Comparison of ENCODE assay signal across 13 cellular contexts in genomic region chr4:55768291-55768690, GRCh38. TPM values are rescaled to one million over a fixed set of nuclear protein-coding genes. Genes with fewer than 3 reads are reported as not detected.
DNase-seq lines count a peak whose midpoint lies in the region; ATAC-seq, FAIRE-seq and TF ChIP-seq lines count a peak whose summit lies in the region.
"Had no signal": no experiment of that assay in that cellular context is flagged by ENCODE, and none has a peak within 500 bp of the region (broad histone marks: within the 10 kb centered on the region; RNA-seq: fewer than 3 reads in every experiment).

No MANE protein-coding gene starts in this region.

- no TSS peak for BruUV-seq in HepG2 (replicated peaks; lab: Mats Ljungman, UMichigan)

- TF ChIP-seq EP300 in HepG2 (IDR thresholded peaks at IDR 0.05; ENCODE audit: low read depth in 2 of 2, low read length in 2 of 2) (no peak), HepG2 (CRISPR knock-in tag; IDR thresholded peaks at IDR 0.05; ENCODE audit: borderline replicate concordance) (no peak)

- no peaks in the 10 kb centered on the region for H3K36me3 Mint-ChIP-seq in WTC11
- H3K36me3 Mint-ChIP-seq in glutamatergic neuron (ENCODE audit: unreplicated experiment), result no peaks in the 10 kb centered on the region

- H3K4me3 ChIP-seq in HepG2 (replicated peaks in 1 of 3; ENCODE audit: insufficient read depth in 1 of 3, low read depth in 2 of 3, low read length in 3 of 3) (no peak overlapping the region), right lobe of liver (no peak overlapping the region)
- H3K4me3 ChIP-seq: ascending aorta had no signal

- H3K9ac ChIP-seq in HepG2 (ENCODE audit: insufficient read depth, low read depth, low read length), result no peak overlapping the region
- H3K9ac ChIP-seq: parathyroid adenoma had no signal

- H3K4me3 Mint-ChIP-seq in WTC11 (no peak overlapping the region), glutamatergic neuron (ENCODE audit: unreplicated experiment) (no peak overlapping the region)
- H3K4me3 Mint-ChIP-seq: activated CD8-positive, alpha-beta T cell treated with anti-CD3 and anti-CD28 coated beads, Interleukin-2, amount 10 ng/mL, durations not matched to agents 7 days and 5 days had no signal

- no peak for TF ChIP-seq POLR2A in HepG2 (IDR thresholded peaks at IDR 0.05; ENCODE audit: insufficient read depth in 1 of 2, low read depth in 2 of 2, low read length in 2 of 2)
- TF ChIP-seq POLR2A in right lobe of liver (IDR thresholded peaks at IDR 0.05), result no peak

- TF ChIP-seq RAD21 in HepG2 (CRISPR knock-in tag; IDR thresholded peaks at IDR 0.05), result no peak

- H3K36me3 ChIP-seq in HepG2 (replicated peaks in 1 of 2; ENCODE audit: control insufficient read depth in 1 of 2, insufficient read depth in 2 of 2, low read length in 2 of 2) (no peaks in the 10 kb centered on the region), right lobe of liver (no peaks in the 10 kb centered on the region)
- H3K36me3 ChIP-seq: ascending aorta had no signal

- H3K4me2 ChIP-seq in HepG2 (ENCODE audit: low read depth, low read length), result no peak overlapping the region

- in situ Hi-C loops in HepG2 (cut with HindIII; ENCODE audit: extremely low pct_ligation_motif_present, low pct_unique_long_range_greater_than_20kb), result no loop called here

- H3K9me3 Mint-ChIP-seq in WTC11 (0 out of 2 replicates have a peak, but pooled peaks cover 3% of the 10 kb centered on the region), glutamatergic neuron (ENCODE audit: unreplicated experiment) (no peaks in the 10 kb centered on the region)

- FAIRE-seq in HepG2 (lab: Jason Lieb, UNC), result no peak

- no peak overlapping the region for H3K27ac Mint-ChIP-seq in WTC11
- H3K27ac Mint-ChIP-seq in glutamatergic neuron (ENCODE audit: unreplicated experiment), result peak overlapping the region; percentile 72
- H3K27ac Mint-ChIP-seq: activated CD8-positive, alpha-beta T cell treated with anti-CD3 and anti-CD28 coated beads, Interleukin-2, amount 10 ng/mL, durations not matched to agents 7 days and 5 days had no signal

- no peak overlapping the region for H2AFZ ChIP-seq in HepG2 (ENCODE audit: low read length)
- H2AFZ ChIP-seq: parathyroid adenoma had no signal

- H3K27me3 Mint-ChIP-seq in WTC11 (ENCODE audit: low read depth) (no peaks in the 10 kb centered on the region), glutamatergic neuron (ENCODE audit: unreplicated experiment) (no peaks in the 10 kb centered on the region)

- CTCF ChIA-PET in HepG2 (lab: Yijun Ruan, JAX; ENCODE audit: low intra/inter-chr PET ratio, low total read pairs), result no interaction called here
- CTCF ChIA-PET in WTC11 (lab: Charles Lee), result interaction anchor here (1.0 kb wide), 1 partner anchor 222 kb away, joined by 3 read pairs; no protein-coding TSS in a partner anchor

- H3K9me3 ChIP-seq in HepG2 (ENCODE audit: low read length), result no peaks in the 10 kb centered on the region
- no peaks in the 10 kb centered on the region for H3K9me3 ChIP-seq in right lobe of liver
- H3K9me3 ChIP-seq: ascending aorta had no signal

- DNase-seq in HepG2 (ENCODE audit: low spot score) (peak; percentile 20), right lobe of liver (no peak), WTC11 (ENCODE audit: low spot score) (no peak), glutamatergic neuron (no peak)
- DNase-seq in activated CD8-positive, alpha-beta memory T cell treated with anti-CD3 and anti-CD28 coated beads for 24 hours, result no peak
- DNase-seq: activated CD8-positive, alpha-beta T cell treated with anti-CD3 and anti-CD28 coated beads, Interleukin-2, amount 10 ng/mL, durations not matched to agents 7 days and 5 days; NCI-H146; SIG-M5 had no signal

- no peaks in the 10 kb centered on the region for H3K79me2 ChIP-seq in HepG2 (ENCODE audit: insufficient read depth, low read length)
- H3K79me2 ChIP-seq: parathyroid adenoma had no signal

- H3K27ac ChIP-seq in HepG2 (ENCODE audit: extremely low read length, insufficient read depth, low read length) (no peak overlapping the region), right lobe of liver (no peak overlapping the region)
- H3K27ac ChIP-seq: ascending aorta, parathyroid adenoma had no signal

- H3K4me1 ChIP-seq in HepG2 (ENCODE audit: insufficient read depth, low read length) (no peaks in the 10 kb centered on the region), right lobe of liver (no peaks in the 10 kb centered on the region)
- H3K4me1 ChIP-seq: ascending aorta, parathyroid adenoma had no signal

- peaks cover 15% of the 10 kb centered on the region for H3K4me1 Mint-ChIP-seq in WTC11
- H3K4me1 Mint-ChIP-seq in glutamatergic neuron (ENCODE audit: low read depth, unreplicated experiment), result peaks cover 7% of the 10 kb centered on the region

- POLR2A ChIA-PET in HepG2 (lab: Yijun Ruan, JAX) (no interaction called here), WTC11 (lab: Charles Lee) (no interaction called here)

- 0% methylated on average over 3 of the region's 3 CpGs for WGBS in HepG2 (ENCODE audit: low lambda C conversion rate)
- 62% methylated on average over 3 of the region's 3 CpGs for WGBS in right lobe of liver (ENCODE audit: insufficient coverage, low coverage, low lambda C conversion rate, missing lambda C conversion rate)

- H4K20me1 ChIP-seq in HepG2 (ENCODE audit: insufficient read depth, low read length), result no peaks in the 10 kb centered on the region

- ATAC-seq in HepG2 (no peak), right lobe of liver (no peak), WTC11 (peak; percentile 82), GM21825 (IDR thresholded peaks at IDR 0.05; ENCODE audit: unreplicated experiment) (no peak), GM21619 (IDR thresholded peaks at IDR 0.05; ENCODE audit: unreplicated experiment) (no peak), HG03196 (IDR thresholded peaks at IDR 0.05; ENCODE audit: unreplicated experiment) (no peak)
- ATAC-seq: activated CD8-positive, alpha-beta T cell treated with anti-CD3 and anti-CD28 coated beads, Interleukin-2, amount 10 ng/mL, durations not matched to agents 7 days and 5 days had no signal

- intact Hi-C loops in HepG2 (cut with micrococcal nuclease; ENCODE audit: unreplicated experiment), result no loop called here
- intact Hi-C loops in right lobe of liver (cut with DNase I), result no loop called here

- H3K27me3 ChIP-seq in HepG2 (ENCODE audit: control insufficient read depth in 1 of 2, insufficient read depth in 2 of 2, low read length in 2 of 2) (no peaks in the 10 kb centered on the region), right lobe of liver (no peaks in the 10 kb centered on the region)
- H3K27me3 ChIP-seq: ascending aorta had no signal

- TF ChIP-seq CTCF in HepG2 (CRISPR knock-in tag; IDR thresholded peaks at IDR 0.05), result no peak
- no peak for TF ChIP-seq CTCF in right lobe of liver (IDR thresholded peaks at IDR 0.05)
- TF ChIP-seq CTCF in WTC11 (IDR thresholded peaks at IDR 0.05), result no peak
- no peak for TF ChIP-seq CTCF in glutamatergic neuron (IDR thresholded peaks at IDR 0.05; ENCODE audit: partially characterized antibody, unreplicated experiment)

TF ChIP-seq in HepG2, 621 proteins besides CTCF, POLR2A, EP300 and RAD21 (continues in another document):
- TF ChIP-seq ZNF83 (CRISPR knock-in tag; IDR thresholded peaks at IDR 0.05; ENCODE audit: borderline replicate concordance) (no peak), ZBTB7A (CRISPR knock-in tag; IDR thresholded peaks at IDR 0.05) (no peak), ZNF567 (CRISPR knock-in tag; IDR thresholded peaks at IDR 0.05; ENCODE audit: borderline replicate concordance) (no peak), ZNF766 (CRISPR knock-in tag; IDR thresholded peaks at IDR 0.05; ENCODE audit: borderline replicate concordance) (no peak), SAP130 (CRISPR knock-in tag; IDR thresholded peaks at IDR 0.05; ENCODE audit: low read depth) (no peak)

TF ChIP-seq in WTC11, 78 proteins besides CTCF, POLR2A, EP300 and RAD21:
- TF ChIP-seq GABPB1 (CRISPR knock-in tag; IDR thresholded peaks at IDR 0.05), result peak; percentile 67
- TF ChIP-seq, protein P1, sequence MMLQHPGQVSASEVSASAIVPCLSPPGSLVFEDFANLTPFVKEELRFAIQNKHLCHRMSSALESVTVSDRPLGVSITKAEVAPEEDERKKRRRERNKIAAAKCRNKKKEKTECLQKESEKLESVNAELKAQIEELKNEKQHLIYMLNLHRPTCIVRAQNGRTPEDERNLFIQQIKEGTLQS (CRISPR knock-in tag; conservative IDR thresholded peaks at IDR 0.05), result no peak

RNA-seq across cellular contexts. Expression of gene EXOC1L, which starts 51.3 kb away (rescaled TPM):
- not detected in 2 replicates for total RNA-seq in HepG2 (2016; rRNA removed; fragmentation: Illumina TruSeq; extraction: Trizol)
- total RNA-seq in HepG2 (2016; cell fraction: cytosol; rRNA removed; fragmentation: Illumina TruSeq; extraction: Trizol; ENCODE audit: low read depth), result not detected in 2 replicates
- not detected in 2 replicates for total RNA-seq in HepG2 (2016; cell fraction: insoluble cytoplasmic fraction; rRNA removed; fragmentation: Illumina TruSeq; extraction: Trizol)
- total RNA-seq in HepG2 (2016; cell fraction: membrane; rRNA removed; fragmentation: Illumina TruSeq; extraction: Trizol), result not detected in 2 replicates
- total RNA-seq in HepG2 (2016; cell fraction: nucleus; rRNA removed; fragmentation: Illumina TruSeq; extraction: Trizol), result not detected in 2 replicates
- not detected in 2 replicates for polyA plus RNA-seq in HepG2 (2011; rRNA removed)
- polyA plus RNA-seq in HepG2 (2011; cell fraction: cytosol; rRNA removed), result not detected in 2 replicates
- not detected in 2 replicates for polyA plus RNA-seq in HepG2 (2011; cell fraction: nucleus; rRNA removed)
- not detected in 2 replicates for polyA plus RNA-seq in HepG2 (2012)
- polyA plus RNA-seq in HepG2 (2016; cell fraction: cytosol; fragmentation: Illumina TruSeq; extraction: Trizol; ENCODE audit: low read depth), result not detected in 2 replicates
- not detected in 2 replicates for polyA plus RNA-seq in HepG2 (2016; cell fraction: insoluble cytoplasmic fraction; fragmentation: Illumina TruSeq; extraction: Trizol; ENCODE audit: low read depth)
- not detected in 2 replicates for polyA plus RNA-seq in HepG2 (2016; cell fraction: membrane; fragmentation: Illumina TruSeq; extraction: Trizol; ENCODE audit: low read depth)
- not detected in 2 replicates for polyA plus RNA-seq in HepG2 (2016; cell fraction: nucleus; fragmentation: Illumina TruSeq; extraction: Trizol; ENCODE audit: insufficient read depth, low read depth)
- polyA minus RNA-seq in HepG2 (2011; rRNA and poly(A)+ RNA removed; ENCODE audit: low replicate concordance), result not detected in 2 replicates
- polyA minus RNA-seq in HepG2 (2011; cell fraction: cytosol; rRNA and poly(A)+ RNA removed), result not detected in 2 replicates
- not detected in 2 replicates for polyA minus RNA-seq in HepG2 (2011; cell fraction: nucleus; rRNA and poly(A)+ RNA removed)
- not detected for total RNA-seq in right lobe of liver
- total RNA-seq in WTC11 (2021), result not detected in 3 replicates
- 0.83 TPM for total RNA-seq in glutamatergic neuron (ENCODE audit: unreplicated experiment)
- total RNA-seq: activated CD8-positive, alpha-beta T cell treated with anti-CD3 and anti-CD28 coated beads, Interleukin-2, amount 10 ng/mL, durations not matched to agents 7 days and 5 days; ascending aorta had no signal
